22 cellular contexts compared by ENCODE assay signal in the genomic region with DNA sequence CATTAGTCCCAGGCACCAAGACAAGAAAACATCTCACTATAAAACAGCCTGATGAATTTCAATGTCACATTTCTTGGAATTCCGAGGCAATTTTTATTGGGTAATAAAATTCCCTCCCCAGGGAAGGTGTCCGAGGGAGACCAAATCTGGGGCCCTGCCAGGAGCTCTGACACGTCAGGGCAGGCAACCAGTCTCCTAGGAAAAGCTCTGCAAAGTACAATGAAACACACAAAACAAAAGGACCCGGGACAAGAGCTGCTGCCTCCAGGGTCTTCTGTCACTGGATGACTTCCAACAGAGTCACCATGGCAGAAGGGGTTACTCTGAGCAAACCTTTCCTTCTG. TPM values are rescaled to one million over a fixed set of nuclear protein-coding genes. Genes with fewer than 3 reads are reported as not detected.
A peak's percentile ranks its signal among the peaks of the same experiment; 100 is the strongest.
DNase-seq lines count a peak whose midpoint lies in the region; ATAC-seq and TF ChIP-seq lines count a peak whose summit lies in the region.
"Had no signal": no experiment of that assay in that cellular context is flagged by ENCODE, and none has a peak within 500 bp of the region (broad histone marks: within the 10 kb centered on the region; RNA-seq: fewer than 3 reads in every experiment).

No MANE protein-coding gene starts in this region.

- TF ChIP-seq POLR2A in esophagus muscularis mucosa (IDR thresholded peaks at IDR 0.05; ENCODE audit: low read depth) = no peak

- no peak overlapping the region for H3K9ac ChIP-seq in PC-3 (ENCODE audit: low read length)
- H3K9ac ChIP-seq: BLaER1 had no signal

- POLR2A ChIA-PET in PC-3 (lab: Charles Lee; ENCODE audit: unreplicated experiment) = interaction anchor here (0.6 kb wide), 1 partner anchor 13 kb away, joined by 3 read pairs; no protein-coding TSS in a partner anchor

- no peak overlapping the region for H3K4me2 ChIP-seq in PC-3 (ENCODE audit: low read length)
- H3K4me2 ChIP-seq: BLaER1, GM23338 had no signal

- peak; percentile 57 for ATAC-seq in PC-3
- no peak for ATAC-seq in aorta (ENCODE audit: low FRiP score)
- ATAC-seq in HG03135 (IDR thresholded peaks at IDR 0.05; ENCODE audit: unreplicated experiment) = no peak
- ATAC-seq in left lung = no peak
- ATAC-seq: GM23338, HCT116, SK-N-SH treated with all-trans-retinoic acid at 6 μM for 48 hours, T-cell had no signal

- H3K4me3 ChIP-seq in PC-3 (ENCODE audit: low read length) (no peak overlapping the region), esophagus muscularis mucosa (no peak overlapping the region), aorta (ENCODE audit: low read length in 2 of 2) (no peak overlapping the region), left lung (no peak overlapping the region)
- H3K4me3 ChIP-seq: BLaER1, GM23338 had no signal

- no peaks in the 10 kb centered on the region for H3K79me2 ChIP-seq in PC-3 (ENCODE audit: low read length)

- H3K27me3 ChIP-seq in PC-3 (ENCODE audit: low read length) (no peaks in the 10 kb centered on the region), esophagus muscularis mucosa (no peaks in the 10 kb centered on the region), aorta (ENCODE audit: control insufficient read depth in 1 of 2, insufficient read depth in 2 of 2, low read length in 1 of 2) (no peaks in the 10 kb centered on the region), left lung (no peaks in the 10 kb centered on the region)
- H3K27me3 ChIP-seq: BLaER1 had no signal

- CTCF ChIA-PET in PC-3 (lab: Charles Lee) = no interaction called here

- H3K9me2 ChIP-seq in PC-3 (replicated peaks; ENCODE audit: low read length) = no peaks in the 10 kb centered on the region

- H2AFZ ChIP-seq in PC-3 (ENCODE audit: low read length) = no peak overlapping the region

- H3K4me1 ChIP-seq in PC-3 (ENCODE audit: insufficient read depth, low read length) (peaks cover 8% of the 10 kb centered on the region), esophagus muscularis mucosa (peaks cover 15 to 24% (median 22%) of the 10 kb centered on the region in 4 donors), aorta (ENCODE audit: control insufficient read depth in 1 of 2, insufficient read depth in 2 of 2, low read length in 2 of 2) (peaks cover 0 to 11% of the 10 kb centered on the region in 2 donors), left lung (no peaks in the 10 kb centered on the region)

- H3K36me3 ChIP-seq in PC-3 (ENCODE audit: low read depth, low read length) (no peaks in the 10 kb centered on the region), esophagus muscularis mucosa (no peaks in the 10 kb centered on the region), aorta (ENCODE audit: control insufficient read depth in 1 of 2, insufficient read depth in 2 of 2, low read length in 1 of 2) (no peaks in the 10 kb centered on the region), left lung (no peaks in the 10 kb centered on the region)
- H3K36me3 ChIP-seq: BLaER1 had no signal

- no peaks in the 10 kb centered on the region for H3F3A ChIP-seq in PC-3 (ENCODE audit: low read length, unreplicated experiment)

- intact Hi-C loops in PC-3 (cut with micrococcal nuclease) (no loop called here), esophagus muscularis mucosa (cut with DNase I) (no loop called here), aorta (cut with DNase I) (no loop called here), left lung (cut with DNase I) (no loop called here)

- TF ChIP-seq CTCF in PC-3 (conservative IDR thresholded peaks at IDR 0.05; ENCODE audit: low read depth, low read length) (no peak), esophagus muscularis mucosa (IDR thresholded peaks at IDR 0.05) (no peak), left lung (IDR thresholded peaks at IDR 0.05) (no peak)

- DNase-seq in NCI-H2171 treated with DMSO at 0.1 percent for 48 hours (lab: John Stamatoyannopoulos, UW) (peak; percentile 15), NCI-H2171 (lab: John Stamatoyannopoulos, UW) (no peak), PC-3 (peak; percentile 44), esophagus muscularis mucosa (ENCODE audit: extremely low spot score) (peak; percentile 45), aorta (peak; percentile 60 to 84), mucosa of gallbladder (ENCODE audit: low spot score) (no peak), left lung (no peak)
- DNase-seq: CD4-positive, alpha-beta memory T cell; KBM-7; NCI-H1417 treated with DMSO at 0.1 percent for 48 hours; NCI-H2029; NCI-H510A treated with DMSO at 0.1 percent for 48 hours; NCI-H82; RPMI8226; SIG-M5; T-cell had no signal

- H3K9me3 ChIP-seq in PC-3 (ENCODE audit: low read length) (no peaks in the 10 kb centered on the region), esophagus muscularis mucosa (peaks cover 0 to 8% (median 0%) of the 10 kb centered on the region in 4 donors), aorta (ENCODE audit: control insufficient read depth, low read length) (no peaks in the 10 kb centered on the region), left lung (no peaks in the 10 kb centered on the region)

- TF ChIP-seq EP300 in esophagus muscularis mucosa (IDR thresholded peaks at IDR 0.05) = no peak

- no TSS peak for BruUV-seq in PC-3 (replicated peaks; lab: Mats Ljungman, UMichigan)

- WGBS in esophagus muscularis mucosa = 76% methylated on average over 4 of the region's 4 CpGs
- 26 to 29% methylated on average over 4 of the region's 4 CpGs for WGBS in aorta, 2 donors

- H3K27ac ChIP-seq in PC-3 (ENCODE audit: low read length) = no peak overlapping the region
- H3K27ac ChIP-seq in esophagus muscularis mucosa (replicated peaks in 1 of 4) = no peak overlapping the region
- H3K27ac ChIP-seq in aorta (ENCODE audit: low read depth in 1 of 2, low read length in 2 of 2) = no peak overlapping the region
- no peak overlapping the region for H3K27ac ChIP-seq in left lung
- H3K27ac ChIP-seq: BLaER1 had no signal

- no peaks in the 10 kb centered on the region for H4K20me1 ChIP-seq in PC-3 (ENCODE audit: low read length)
- H4K20me1 ChIP-seq: BLaER1 had no signal

RNA-seq across cellular contexts. Expression of gene SAXO1, which starts 50.8 kb away (rescaled TPM):
- total RNA-seq in PC-3 (2014; rRNA removed) (not detected in 2 replicates), esophagus muscularis mucosa (under 1 TPM in 2 of 4 donors, not detected in 2; 0.11 to 0.17 TPM), aorta (under 1 TPM; 0.24 to 0.29 TPM), mucosa of gallbladder (0.03 TPM), left lung (not detected)
- not detected for polyA plus RNA-seq in aorta
- total RNA-seq: G401, GM23338 had no signal

Comparison
In these comparisons a context has a peak if more than half of its experiments do, and no peak if none do; other contexts are left out.
1. DNase-seq: peak in NCI-H2171 treated with DMSO at 0.1 percent for 48 hours (single experiment), PC-3 (single experiment), esophagus muscularis mucosa (single experiment) and aorta (2 of 2); none in NCI-H2171 (single experiment), mucosa of gallbladder (single experiment) and left lung (0 of 2).